In genomic region chr2:44747794-44748193, GRCh38 we compare ENCODE assay signal across 14 cellular contexts.
DNase-seq lines count a peak whose midpoint lies in the region; ATAC-seq and TF ChIP-seq lines count a peak whose summit lies in the region.
"Had no signal": no experiment of that assay in that cellular context is flagged by ENCODE, and none has a peak within 500 bp of the region (broad histone marks: within the 10 kb centered on the region; RNA-seq: fewer than 3 reads in every experiment).

No MANE protein-coding gene starts in this region.

- H3K4me1 ChIP-seq in GM23338 (ENCODE audit: insufficient read depth): peaks cover 46% of the 10 kb centered on the region
- peaks cover 40% of the 10 kb centered on the region for H3K4me1 ChIP-seq in PC-9 (replicated peaks; ENCODE audit: insufficient read depth)
- H3K4me1 ChIP-seq in iPS-20b (ENCODE audit: insufficient read depth, low read length): peaks cover 36% of the 10 kb centered on the region

- POLR2A ChIA-PET in PC-9 (lab: Charles Lee; ENCODE audit: unreplicated experiment): interaction anchor here (0.6 to 0.8 kb wide), 3 partner anchors 147 to 790 kb away, joined by 3 to 6 read pairs (median 3); no protein-coding TSS in a partner anchor

- no peak for DNase-seq in Calu3
- no peak for DNase-seq in GM23338 (ENCODE audit: low spot score)
- no peak for DNase-seq in PC-9
- no peak for DNase-seq in DMS79 treated with DMSO at 0.1 percent for 48 hours (lab: John Stamatoyannopoulos, UW)
- DNase-seq: BE2C; CD4-positive, alpha-beta memory T cell; GF-D8; GM23248; H7 had no signal

- no peak overlapping the region for H3K4me2 ChIP-seq in GM23338
- H3K4me2 ChIP-seq in PC-9: peak overlapping the region; percentile 71

- peak overlapping the region; percentile 18; the same call in 1 of the 2 replicates for H3K9ac ChIP-seq in iPS-20b (ENCODE audit: low read depth, low read length)
- H3K9ac ChIP-seq: GM23248 had no signal

- H3K79me2 ChIP-seq in GM23338 (replicated peaks; ENCODE audit: insufficient read depth): no peaks in the 10 kb centered on the region
- no peaks in the 10 kb centered on the region for H3K79me2 ChIP-seq in PC-9 (ENCODE audit: low read depth)

- no peaks in the 10 kb centered on the region for H3F3A ChIP-seq in GM23338 (replicated peaks; ENCODE audit: low read depth)
- peaks cover 28% of the 10 kb centered on the region for H3F3A ChIP-seq in PC-9 (ENCODE audit: insufficient read depth, low read depth)

- no peaks in the 10 kb centered on the region for H3K9me3 Mint-ChIP-seq in Calu3 (ENCODE audit: low read depth, unreplicated experiment)
- H3K9me3 Mint-ChIP-seq in GM23338: no peaks in the 10 kb centered on the region
- H3K9me3 Mint-ChIP-seq: CD4-positive, alpha-beta memory T cell had no signal

- H2AFZ ChIP-seq in GM23338: no peak overlapping the region
- H2AFZ ChIP-seq in PC-9: no peak overlapping the region
- H2AFZ ChIP-seq: GM23248 had no signal

- TF ChIP-seq CTCF in Calu3 (IDR thresholded peaks at IDR 0.05; ENCODE audit: unreplicated experiment) (no peak), GM23338 (conservative IDR thresholded peaks at IDR 0.05; ENCODE audit: low read depth in 2 of 2) (no peak), PC-9 (conservative IDR thresholded peaks at IDR 0.05) (no peak)

- H3K4me3 ChIP-seq in GM23338 (no peak overlapping the region), PC-9 (peak overlapping the region; percentile 23; the same call in 1 of the 2 replicates), iPS-20b (ENCODE audit: low read length) (no peak overlapping the region)
- H3K4me3 ChIP-seq: GM23248 had no signal

- peaks cover 27% of the 10 kb centered on the region for H3K4me1 Mint-ChIP-seq in Calu3 (ENCODE audit: low read depth, unreplicated experiment)
- H3K4me1 Mint-ChIP-seq in GM23338: peaks cover 42% of the 10 kb centered on the region

- H3K36me3 Mint-ChIP-seq in Calu3 (ENCODE audit: insufficient read depth, unreplicated experiment) (no peaks in the 10 kb centered on the region), GM23338 (ENCODE audit: low read depth) (no peaks in the 10 kb centered on the region)

- no peak for ATAC-seq in GM23338
- no peak for ATAC-seq in GM21447 (IDR thresholded peaks at IDR 0.05; ENCODE audit: unreplicated experiment)
- no peak for ATAC-seq in HG03159 (IDR thresholded peaks at IDR 0.05; ENCODE audit: unreplicated experiment)
- ATAC-seq: HepG2 had no signal

- H3K9me3 ChIP-seq in PC-9 (ENCODE audit: insufficient read depth, low read depth): no peaks in the 10 kb centered on the region
- H3K9me3 ChIP-seq in iPS-20b (ENCODE audit: insufficient read depth, low read depth, low read length): no peaks in the 10 kb centered on the region
- H3K9me3 ChIP-seq: BE2C had no signal

- H3K27ac ChIP-seq in GM23338 (ENCODE audit: low read depth): peak overlapping the region; percentile 10; the same call in 1 of the 2 replicates
- peak overlapping the region; percentile 74 for H3K27ac ChIP-seq in PC-9
- H3K27ac ChIP-seq in iPS-20b (ENCODE audit: low read length): peak overlapping the region; percentile 34
- H3K27ac ChIP-seq: C4-2B, GM23248 had no signal

- H3K27ac Mint-ChIP-seq in Calu3 (ENCODE audit: unreplicated experiment): peak overlapping the region; percentile 79
- peak overlapping the region; percentile 16; the same call in 1 of the 2 replicates for H3K27ac Mint-ChIP-seq in GM23338
- H3K27ac Mint-ChIP-seq: CD4-positive, alpha-beta memory T cell had no signal

- intact Hi-C loops in Calu3 (cut with micrococcal nuclease; ENCODE audit: unreplicated experiment) (no loop called here), PC-9 (cut with micrococcal nuclease; ENCODE audit: unreplicated experiment) (loop anchor here (10.0 kb wide), 1 partner anchor 207 kb away; no protein-coding TSS in a partner anchor)

- H3K27me3 ChIP-seq in GM23338 (ENCODE audit: insufficient read depth): no peaks in the 10 kb centered on the region
- no peaks in the 10 kb centered on the region for H3K27me3 ChIP-seq in PC-9 (ENCODE audit: insufficient read depth, low read depth)
- no peaks in the 10 kb centered on the region for H3K27me3 ChIP-seq in iPS-20b (ENCODE audit: insufficient read depth, low read length)
- H3K27me3 ChIP-seq: BE2C had no signal

- no peaks in the 10 kb centered on the region for H3K27me3 Mint-ChIP-seq in Calu3 (ENCODE audit: unreplicated experiment)
- peaks cover 4% of the 10 kb centered on the region for H3K27me3 Mint-ChIP-seq in GM23338 (ENCODE audit: insufficient read depth, low read depth, poor library complexity)
- H3K27me3 Mint-ChIP-seq: CD4-positive, alpha-beta memory T cell had no signal

- CTCF ChIA-PET in Calu3 (lab: Charles Lee): interaction anchor here (1.7 kb wide), 1 partner anchor 16 kb away, joined by 3 read pairs; no protein-coding TSS in a partner anchor
- CTCF ChIA-PET in PC-9 (lab: Charles Lee): interaction anchor here (1.0 to 1.3 kb wide), 2 partner anchors 268 to 355 kb away, joined by 3 to 4 read pairs; no protein-coding TSS in a partner anchor

- H3K36me3 ChIP-seq in GM23338 (ENCODE audit: insufficient read depth): no peaks in the 10 kb centered on the region
- no peaks in the 10 kb centered on the region for H3K36me3 ChIP-seq in PC-9 (ENCODE audit: low read depth)
- no peaks in the 10 kb centered on the region for H3K36me3 ChIP-seq in iPS-20b (ENCODE audit: insufficient read depth, low read depth, low read length)
- H3K36me3 ChIP-seq: BE2C had no signal

- H3K9me2 ChIP-seq in GM23338 (ENCODE audit: insufficient read depth) (peaks cover 4% of the 10 kb centered on the region; the same call in 1 of the 2 replicates), PC-9 (ENCODE audit: insufficient read depth) (no peaks in the 10 kb centered on the region)

- no TSS peak for BruUV-seq in Calu3 (replicated peaks; lab: Mats Ljungman, UMichigan)
- BruUV-seq in PC-9 (replicated peaks; lab: Mats Ljungman, UMichigan): no TSS peak

- H4K20me1 ChIP-seq in GM23338 (replicated peaks; ENCODE audit: insufficient read depth) (no peaks in the 10 kb centered on the region), PC-9 (ENCODE audit: insufficient read depth) (no peaks in the 10 kb centered on the region)

- H3K4me3 Mint-ChIP-seq in Calu3 (ENCODE audit: low read depth, unreplicated experiment) (peak overlapping the region; percentile 12), GM23338 (no peak overlapping the region)
- H3K4me3 Mint-ChIP-seq: CD4-positive, alpha-beta memory T cell had no signal

TF ChIP-seq in GM23338, 12 proteins besides CTCF, POLR2A, EP300 and RAD21 (continues in another document):
- TF ChIP-seq EZH2 (IDR thresholded peaks at IDR 0.05; ENCODE audit: low read depth, unreplicated experiment) (no peak), NANOG (IDR thresholded peaks at IDR 0.05; ENCODE audit: borderline replicate concordance) (no peak), ZNF462 (CRISPR knock-in tag; IDR thresholded peaks at IDR 0.05) (no peak)

Comparison
In these comparisons a context has a peak if more than half of its experiments do, and no peak if none do; other contexts are left out.
1. H3K27ac ChIP-seq: peak in every context shown above with its lines; median percentile 74 in PC-9; 34 in iPS-20b; 10 in GM23338.